Comparison of ENCODE assay signal across 16 cellular contexts in genomic region chr16:86285938-86286921, GRCh38.
DNase-seq lines count a peak whose midpoint lies in the region; ATAC-seq and TF ChIP-seq lines count a peak whose summit lies in the region.
"Had no signal": no experiment of that assay in that cellular context is flagged by ENCODE, and none has a peak within 500 bp of the region (broad histone marks: within the 10 kb centered on the region; RNA-seq: fewer than 3 reads in every experiment).

No MANE protein-coding gene starts in this region.

- H3K27ac ChIP-seq in Peyer's patch, result peak overlapping the region; percentile 46 to 81 (median 63)
- peak overlapping the region in 1 of 4 donors; percentile 30 for H3K27ac ChIP-seq in gastroesophageal sphincter
- peak overlapping the region; percentile 70 to 75 for H3K27ac ChIP-seq in mucosa of rectum (ENCODE audit: low read depth in 2 of 2, low read length in 2 of 2)
- H3K27ac ChIP-seq in urinary bladder (ENCODE audit: low read depth), result peak overlapping the region; percentile 80
- H3K27ac ChIP-seq: BLaER1, coronary artery had no signal

- H3K36me3 ChIP-seq in Peyer's patch (no peaks in the 10 kb centered on the region), gastroesophageal sphincter (no peaks in the 10 kb centered on the region), mucosa of rectum (ENCODE audit: control insufficient read depth in 2 of 2, insufficient read depth in 2 of 2, low read length in 2 of 2) (no peaks in the 10 kb centered on the region), urinary bladder (ENCODE audit: insufficient read depth) (no peaks in the 10 kb centered on the region)
- H3K36me3 ChIP-seq: BLaER1 had no signal

- no peak for ATAC-seq in gastroesophageal sphincter
- ATAC-seq in GM21825 (IDR thresholded peaks at IDR 0.05; ENCODE audit: unreplicated experiment), result no peak
- ATAC-seq in GM21576 (IDR thresholded peaks at IDR 0.05; ENCODE audit: unreplicated experiment), result no peak
- ATAC-seq in GM19328 (IDR thresholded peaks at IDR 0.05; ENCODE audit: unreplicated experiment), result no peak
- ATAC-seq: K562 had no signal

- no peaks in the 10 kb centered on the region for H3K9me3 ChIP-seq in Peyer's patch
- no peaks in the 10 kb centered on the region for H3K9me3 ChIP-seq in gastroesophageal sphincter
- no peaks in the 10 kb centered on the region for H3K9me3 ChIP-seq in mucosa of rectum (ENCODE audit: control insufficient read depth in 2 of 2, low read length in 2 of 2)
- H3K9me3 ChIP-seq: BLaER1 had no signal

- H3K4me3 ChIP-seq in Peyer's patch (peak overlapping the region; percentile 9 to 45 (median 18)), gastroesophageal sphincter (peak overlapping the region; percentile 14 to 47), mucosa of rectum (ENCODE audit: low read length in 2 of 2) (peak overlapping the region; percentile 44 to 48), urinary bladder (ENCODE audit: low read depth, low read length) (peak overlapping the region; percentile 49)
- H3K4me3 ChIP-seq: BLaER1, coronary artery, K562 had no signal

- 0 to 60% methylated on average over 2 to 4 of the region's 55 CpGs for WGBS in gastroesophageal sphincter (ENCODE audit: low coverage in 1 of 2), 2 donors
- WGBS in urinary bladder, result 26% methylated on average over 55 of the region's 55 CpGs

- no peak for TF ChIP-seq POLR2A in Peyer's patch (IDR thresholded peaks at IDR 0.05)
- no peak for TF ChIP-seq POLR2A in gastroesophageal sphincter (IDR thresholded peaks at IDR 0.05)

- H3K27me3 ChIP-seq in Peyer's patch (no peaks in the 10 kb centered on the region), gastroesophageal sphincter (peaks cover 52% of the 10 kb centered on the region), mucosa of rectum (ENCODE audit: control insufficient read depth in 2 of 2, insufficient read depth in 2 of 2, low read length in 2 of 2) (peaks cover 12 to 24% of the 10 kb centered on the region in 2 donors)

- no peak for TF ChIP-seq CTCF in Peyer's patch (IDR thresholded peaks at IDR 0.05)
- no peak for TF ChIP-seq CTCF in gastroesophageal sphincter (IDR thresholded peaks at IDR 0.05)

- no peak for TF ChIP-seq EP300 in gastroesophageal sphincter (IDR thresholded peaks at IDR 0.05)

- H3K9ac ChIP-seq in mucosa of rectum (ENCODE audit: low read depth in 1 of 2, low read length in 2 of 2), result peak overlapping the region in 1 of 2 donors; percentile 54
- H3K9ac ChIP-seq: BLaER1 had no signal

- no peaks in the 10 kb centered on the region for H3K4me1 ChIP-seq in Peyer's patch
- peaks cover 0 to 17% (median 6%) of the 10 kb centered on the region in 3 donors for H3K4me1 ChIP-seq in gastroesophageal sphincter
- no peaks in the 10 kb centered on the region for H3K4me1 ChIP-seq in mucosa of rectum (ENCODE audit: control insufficient read depth in 2 of 2, insufficient read depth in 2 of 2, low read length in 2 of 2)
- H3K4me1 ChIP-seq in urinary bladder (ENCODE audit: insufficient read depth), result no peaks in the 10 kb centered on the region
- H3K4me1 ChIP-seq: BLaER1 had no signal

- peak in 1 of 3 donors; percentile 48 for DNase-seq in Peyer's patch
- DNase-seq: activated gamma-delta T cell treated with Interleukin-2 at 50 U/mL for 16 hours; DMS153; NCI-H1092; NCI-H526; SIG-M5; stimulated activated CD4-positive, alpha-beta T cell treated with anti-CD3 and anti-CD28 coated beads, Interleukin-1b, Interleukin-23, amount 100 ng/mL, for 48 hours had no signal
